Comparison of ENCODE assay signal across 9 cellular contexts in the genomic region with DNA sequence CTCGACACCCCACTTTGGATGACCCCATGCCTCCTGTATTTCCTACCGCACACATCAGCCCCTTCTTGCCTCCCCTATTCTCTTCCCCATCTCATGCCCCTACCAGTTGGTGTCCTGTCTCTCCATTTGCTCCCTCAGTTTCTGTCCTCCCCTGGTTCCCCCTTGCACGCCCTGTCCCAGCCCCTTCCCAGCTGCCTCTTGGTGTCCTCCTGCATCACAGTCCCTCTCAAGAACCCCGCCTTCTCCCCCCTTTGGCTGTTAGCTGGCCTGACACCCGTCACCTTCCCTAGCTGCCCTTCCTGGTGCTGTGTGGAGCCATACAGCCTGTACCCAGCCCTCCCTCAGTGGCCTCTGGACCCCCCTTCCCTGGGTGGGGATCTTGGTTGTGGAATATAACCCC. TPM values are rescaled to one million over a fixed set of nuclear protein-coding genes. Genes with fewer than 3 reads are reported as not detected.
DNase-seq lines count a peak whose midpoint lies in the region; FAIRE-seq and TF ChIP-seq lines count a peak whose summit lies in the region.
"Had no signal": no experiment of that assay in that cellular context is flagged by ENCODE, and none has a peak within 500 bp of the region (broad histone marks: within the 10 kb centered on the region; RNA-seq: fewer than 3 reads in every experiment).

No MANE protein-coding gene starts in this region.

- H3K27me3 Mint-ChIP-seq in Calu3 (ENCODE audit: unreplicated experiment) = peaks cover 93% of the 10 kb centered on the region

- H3K27ac ChIP-seq in adrenal gland = peak overlapping the region in 3 of 5 donors; percentile 8 to 86 (median 57)
- H3K27ac ChIP-seq in kidney (ENCODE audit: low read depth in 2 of 2, low read length in 2 of 2) = no peak overlapping the region
- H3K27ac ChIP-seq in stomach = peak overlapping the region in 4 of 5 donors; percentile 22 to 85 (median 52)
- H3K27ac ChIP-seq: BLaER1 had no signal

- CTCF ChIA-PET in Calu3 (lab: Charles Lee) = interaction anchor here (0.7 kb wide), 1 partner anchor 120 kb away, joined by 3 read pairs; no protein-coding TSS in a partner anchor

- intact Hi-C loops in adrenal gland (cut with DNase I) (no loop called here), kidney (cut with DNase I) (no loop called here), stomach (cut with DNase I; ENCODE audit: low total_unique reads) (no loop called here), Calu3 (cut with micrococcal nuclease; ENCODE audit: unreplicated experiment) (loop anchor here (5.0 kb wide), 1 partner anchor 113 kb away; no protein-coding TSS in a partner anchor)

- H3K27me3 ChIP-seq in adrenal gland = no peaks in the 10 kb centered on the region
- H3K27me3 ChIP-seq in stomach = peaks cover 0 to 68% (median 26%) of the 10 kb centered on the region in 3 donors

- H3K4me1 Mint-ChIP-seq in Calu3 (ENCODE audit: low read depth, unreplicated experiment) = no peaks in the 10 kb centered on the region

- DNase-seq in NCI-H1417 (lab: John Stamatoyannopoulos, UW) (peak in 2 of 3 experiments; percentile 53 to 66), NCI-H1417 treated with DMSO at 0.1 percent for 48 hours (lab: John Stamatoyannopoulos, UW) (no peak), adrenal gland (peak in 1 of 7 donors; percentile 56), kidney (peak; percentile 79), stomach (no peak), hepatic stellate cell (ENCODE audit: low spot score) (no peak), Calu3 (no peak)
- no peak for DNase-seq in activated CD4-positive, alpha-beta T cell treated with anti-CD3 and anti-CD28 coated beads, Interleukin-2, amount 50 U/mL, for 4 hours

- no peak for TF ChIP-seq EP300 in stomach (IDR thresholded peaks at IDR 0.05)

- FAIRE-seq in kidney (lab: Jason Lieb, UNC) = no peak

- H3K36me3 Mint-ChIP-seq in Calu3 (ENCODE audit: insufficient read depth, unreplicated experiment) = no peaks in the 10 kb centered on the region

- H3K9me3 ChIP-seq in adrenal gland (replicated peaks in 1 of 3) (no peaks in the 10 kb centered on the region), kidney (ENCODE audit: control insufficient read depth in 1 of 2, low read length in 2 of 2) (no peaks in the 10 kb centered on the region), stomach (no peaks in the 10 kb centered on the region)
- H3K9me3 ChIP-seq: BLaER1 had no signal

- TF ChIP-seq POLR2A in adrenal gland (IDR thresholded peaks at IDR 0.05) (no peak), stomach (IDR thresholded peaks at IDR 0.05) (no peak)

- WGBS in adrenal gland, 4 donors = 35 to 56% (median 42%) methylated on average over 5 of the region's 5 CpGs
- 19 to 29% (median 23%) methylated on average over 5 of the region's 5 CpGs for WGBS in stomach, 5 donors

- no peak overlapping the region for H3K4me3 Mint-ChIP-seq in Calu3 (ENCODE audit: low read depth, unreplicated experiment)

- TF ChIP-seq CTCF in adrenal gland (IDR thresholded peaks at IDR 0.05) (no peak), kidney (IDR thresholded peaks at IDR 0.05; ENCODE audit: borderline replicate concordance, extremely low read depth, insufficient read depth) (no peak), stomach (IDR thresholded peaks at IDR 0.05) (no peak), Calu3 (IDR thresholded peaks at IDR 0.05; ENCODE audit: unreplicated experiment) (no peak)

- H3K4me1 ChIP-seq in adrenal gland (replicated peaks in 1 of 2) = no peaks in the 10 kb centered on the region
- peaks cover 0 to 7% of the 10 kb centered on the region in 2 donors for H3K4me1 ChIP-seq in kidney (ENCODE audit: control insufficient read depth in 1 of 2, insufficient read depth in 1 of 2, low read depth in 1 of 2, low read length in 2 of 2)
- peaks cover 8 to 26% (median 15%) of the 10 kb centered on the region in 4 donors for H3K4me1 ChIP-seq in stomach
- H3K4me1 ChIP-seq: BLaER1 had no signal

- BruUV-seq in Calu3 (replicated peaks; lab: Mats Ljungman, UMichigan) = no TSS peak

- no peaks in the 10 kb centered on the region for H3K36me3 ChIP-seq in adrenal gland (replicated peaks in 1 of 2)
- H3K36me3 ChIP-seq in kidney (ENCODE audit: control insufficient read depth in 1 of 2, insufficient read depth in 2 of 2, low read length in 2 of 2) = no peaks in the 10 kb centered on the region
- no peaks in the 10 kb centered on the region for H3K36me3 ChIP-seq in stomach
- H3K36me3 ChIP-seq: BLaER1 had no signal

- no peak overlapping the region for H3K27ac Mint-ChIP-seq in Calu3 (ENCODE audit: unreplicated experiment)

- H3K4me3 ChIP-seq in adrenal gland (peak overlapping the region in 2 of 4 donors; percentile 6 to 59), kidney (ENCODE audit: low read length in 2 of 2) (peak overlapping the region; percentile 39 to 50), stomach (peak overlapping the region; percentile 47 to 55 (median 50))
- H3K4me3 ChIP-seq: BLaER1 had no signal

- no peaks in the 10 kb centered on the region for H3K9me3 Mint-ChIP-seq in Calu3 (ENCODE audit: low read depth, unreplicated experiment)

- peak overlapping the region in 1 of 2 donors; percentile 22 for H3K9ac ChIP-seq in kidney (ENCODE audit: low read length in 2 of 2)
- H3K9ac ChIP-seq: BLaER1 had no signal

RNA-seq across cellular contexts. Expression of a gene that starts 41.5 kb away (rescaled TPM):
- total RNA-seq in adrenal gland (10 to 100 TPM; 31.2 to 76.7 (median 49.5) TPM), kidney (29.9 TPM), stomach (10 to 100 TPM; 12.5 to 54.2 (median 22.3) TPM), Calu3 (2022) (not detected in 2 replicates)
- polyA plus RNA-seq in adrenal gland (10 to 100 TPM; 15.0 to 56.2 (median 24.6) TPM), kidney (ENCODE audit: insufficient read depth, low read depth, low replicate concordance) (23.2 TPM), stomach (1 to 10 TPM; 1.1 to 4.7 (median 2.3) TPM)

Comparison
In these comparisons a context has a peak if more than half of its experiments do, and no peak if none do; other contexts are left out.
1. DNase-seq: peak in NCI-H1417 (2 of 3) and kidney (single experiment); none in NCI-H1417 treated with DMSO at 0.1 percent for 48 hours (single experiment), stomach (single experiment), hepatic stellate cell (single experiment), Calu3 (single experiment) and activated CD4-positive, alpha-beta T cell treated with anti-CD3 and anti-CD28 coated beads, Interleukin-2, amount 50 U/mL, for 4 hours (0 of 2).
2. H3K27ac ChIP-seq: peak in adrenal gland (3 of 5) and stomach (4 of 5); none in kidney (0 of 2).
3. RNA of a gene that starts 41.5 kb away (total RNA-seq): 31.2 to 76.7 TPM in adrenal gland, 29.9 TPM in kidney (single experiment) and 12.5 to 54.2 TPM in stomach; not detected in Calu3; every median in the first group is over 10 times any median in the second.